In genomic region chr2:46269545-46270273, GRCh38 we compare ENCODE assay signal across 14 cellular contexts. TPM values are rescaled to one million over a fixed set of nuclear protein-coding genes. Genes with fewer than 3 reads are reported as not detected.
A peak's percentile ranks its signal among the peaks of the same experiment; 100 is the strongest.
DNase-seq lines count a peak whose midpoint lies in the region; ATAC-seq and TF ChIP-seq lines count a peak whose summit lies in the region.
"Had no signal": no experiment of that assay in that cellular context is flagged by ENCODE, and none has a peak within 500 bp of the region (broad histone marks: within the 10 kb centered on the region; RNA-seq: fewer than 3 reads in every experiment).

No MANE protein-coding gene starts in this region.

- H3K9me3 Mint-ChIP-seq in activated naive CD4-positive, alpha-beta T cell treated with anti-CD3 and anti-CD28 coated beads for 36 hours: no peaks in the 10 kb centered on the region
- H3K9me3 Mint-ChIP-seq in activated CD8-positive, alpha-beta T cell treated with anti-CD3 and anti-CD28 coated beads for 36 hours: no peaks in the 10 kb centered on the region
- no peaks in the 10 kb centered on the region for H3K9me3 Mint-ChIP-seq in stimulated activated naive CD8-positive, alpha-beta T cell treated with anti-CD3 and anti-CD28 coated beads, Interleukin-15, amount 100 ng/mL, for 72 hours
- no peaks in the 10 kb centered on the region for H3K9me3 Mint-ChIP-seq in Calu3 (ENCODE audit: low read depth, unreplicated experiment)
- H3K9me3 Mint-ChIP-seq: activated B cell treated with CpG ODN at 0.5 μM for 24 hours had no signal

- H3K9me3 ChIP-seq in heart left ventricle: no peaks in the 10 kb centered on the region
- H3K9me3 ChIP-seq: BE2C had no signal

- POLR2A ChIA-PET in activated CD8-positive, alpha-beta T cell treated with anti-CD3 and anti-CD28 coated beads for 36 hours (lab: Charles Lee): interaction anchor here (1.2 kb wide), 1 partner anchor 9 kb away, joined by 3 read pairs; no protein-coding TSS in a partner anchor

- no peaks in the 10 kb centered on the region for H3K27me3 ChIP-seq in heart left ventricle
- H3K27me3 ChIP-seq: BE2C had no signal

- TF ChIP-seq CTCF in activated CD8-positive, alpha-beta T cell treated with anti-CD3 and anti-CD28 coated beads for 36 hours (IDR thresholded peaks at IDR 0.05): no peak
- TF ChIP-seq CTCF in heart left ventricle (IDR thresholded peaks at IDR 0.05): no peak
- TF ChIP-seq CTCF in Calu3 (IDR thresholded peaks at IDR 0.05; ENCODE audit: unreplicated experiment): no peak

- peaks cover 13% of the 10 kb centered on the region for H3K4me1 Mint-ChIP-seq in activated naive CD4-positive, alpha-beta T cell treated with anti-CD3 and anti-CD28 coated beads for 36 hours (ENCODE audit: low read depth)
- peaks cover 16% of the 10 kb centered on the region for H3K4me1 Mint-ChIP-seq in activated CD8-positive, alpha-beta T cell treated with anti-CD3 and anti-CD28 coated beads for 36 hours (ENCODE audit: low read depth)
- H3K4me1 Mint-ChIP-seq in stimulated activated naive CD8-positive, alpha-beta T cell treated with anti-CD3 and anti-CD28 coated beads, Interleukin-15, amount 100 ng/mL, for 72 hours: peaks cover 25% of the 10 kb centered on the region
- H3K4me1 Mint-ChIP-seq in Calu3 (ENCODE audit: low read depth, unreplicated experiment): no peaks in the 10 kb centered on the region

- no peak for TF ChIP-seq POLR2A in heart left ventricle (IDR thresholded peaks at IDR 0.05)

- H3K36me3 ChIP-seq in heart left ventricle: no peaks in the 10 kb centered on the region
- H3K36me3 ChIP-seq: BE2C had no signal

- CTCF ChIA-PET in activated naive CD4-positive, alpha-beta T cell treated with anti-CD3 and anti-CD28 coated beads for 36 hours (lab: Charles Lee): no interaction called here
- CTCF ChIA-PET in activated CD8-positive, alpha-beta T cell treated with anti-CD3 and anti-CD28 coated beads for 36 hours (lab: Charles Lee): interaction anchor here (1.0 kb wide), 1 partner anchor 90 kb away, joined by 3 read pairs; no protein-coding TSS in a partner anchor
- CTCF ChIA-PET in Calu3 (lab: Charles Lee): no interaction called here

- H3K27ac ChIP-seq in heart left ventricle: peak overlapping the region in 11 of 12 donors; percentile 5 to 74 (median 54)
- H3K27ac ChIP-seq: coronary artery had no signal

- no peaks in the 10 kb centered on the region for H3K36me3 Mint-ChIP-seq in activated naive CD4-positive, alpha-beta T cell treated with anti-CD3 and anti-CD28 coated beads for 36 hours (ENCODE audit: low read depth)
- no peaks in the 10 kb centered on the region for H3K36me3 Mint-ChIP-seq in activated CD8-positive, alpha-beta T cell treated with anti-CD3 and anti-CD28 coated beads for 36 hours (ENCODE audit: low read depth)
- H3K36me3 Mint-ChIP-seq in Calu3 (ENCODE audit: insufficient read depth, unreplicated experiment): no peaks in the 10 kb centered on the region

- no peaks in the 10 kb centered on the region for H3K27me3 Mint-ChIP-seq in activated naive CD4-positive, alpha-beta T cell treated with anti-CD3 and anti-CD28 coated beads for 36 hours (ENCODE audit: low read depth)
- H3K27me3 Mint-ChIP-seq in activated CD8-positive, alpha-beta T cell treated with anti-CD3 and anti-CD28 coated beads for 36 hours: no peaks in the 10 kb centered on the region
- H3K27me3 Mint-ChIP-seq in stimulated activated naive CD8-positive, alpha-beta T cell treated with anti-CD3 and anti-CD28 coated beads, Interleukin-15, amount 100 ng/mL, for 72 hours: no peaks in the 10 kb centered on the region
- no peaks in the 10 kb centered on the region for H3K27me3 Mint-ChIP-seq in Calu3 (ENCODE audit: unreplicated experiment)

- H3K4me3 ChIP-seq in heart left ventricle: no peak overlapping the region
- H3K4me3 ChIP-seq: coronary artery had no signal

- peak overlapping the region; percentile 70 for H3K27ac Mint-ChIP-seq in activated naive CD4-positive, alpha-beta T cell treated with anti-CD3 and anti-CD28 coated beads for 36 hours
- H3K27ac Mint-ChIP-seq in activated CD8-positive, alpha-beta T cell treated with anti-CD3 and anti-CD28 coated beads for 36 hours: peak overlapping the region; percentile 60
- peak overlapping the region in 1 of 2 donors; percentile 86 for H3K27ac Mint-ChIP-seq in stimulated activated naive CD8-positive, alpha-beta T cell treated with anti-CD3 and anti-CD28 coated beads, Interleukin-15, amount 100 ng/mL, for 72 hours
- H3K27ac Mint-ChIP-seq in Calu3 (ENCODE audit: unreplicated experiment): no peak overlapping the region
- H3K27ac Mint-ChIP-seq: activated B cell treated with CpG ODN at 0.5 μM for 24 hours had no signal

- peak; percentile 74 for ATAC-seq in activated CD8-positive, alpha-beta T cell treated with anti-CD3 and anti-CD28 coated beads for 36 hours
- ATAC-seq in heart left ventricle (peak in 3 of 4 donors; percentile 61 to 77 (median 70)), HG03095 (IDR thresholded peaks at IDR 0.05; ENCODE audit: unreplicated experiment) (no peak)
- peak; percentile 85 for ATAC-seq in stimulated activated naive CD8-positive, alpha-beta T cell treated with anti-CD3 and anti-CD28 coated beads, Interleukin-15, amount 100 ng/mL, for 72 hours

- intact Hi-C loops in activated naive CD4-positive, alpha-beta T cell treated with anti-CD3 and anti-CD28 coated beads for 36 hours (cut with micrococcal nuclease): loop anchor here (2.0 kb wide), 1 partner anchor 31 kb away; no protein-coding TSS in a partner anchor
- intact Hi-C loops in activated CD8-positive, alpha-beta T cell treated with anti-CD3 and anti-CD28 coated beads for 36 hours (cut with micrococcal nuclease): no loop called here
- intact Hi-C loops in heart left ventricle (cut with DNase I) (loop anchor here in 2 of 10 donors (5.0 to 10.0 kb wide), 3 partner anchors 87 to 185 kb away; no protein-coding TSS in a partner anchor), Calu3 (cut with micrococcal nuclease; ENCODE audit: unreplicated experiment) (no loop called here)

- WGBS in heart left ventricle, 4 donors: 44 to 57% (median 51%) methylated on average over 11 of the region's 11 CpGs

- DNase-seq in activated naive CD4-positive, alpha-beta T cell treated with anti-CD3 and anti-CD28 coated beads for 36 hours: no peak
- no peak for DNase-seq in activated naive CD4-positive, alpha-beta T cell treated with anti-CD3 and anti-CD28 coated beads, Interleukin-2, amount 50 U/mL, for 16 hours
- DNase-seq in activated CD8-positive, alpha-beta T cell treated with anti-CD3 and anti-CD28 coated beads for 36 hours: peak; percentile 8
- DNase-seq in heart left ventricle (peak in 3 of 5 donors; percentile 50 to 75 (median 75)), Calu3 (no peak)
- no peak for DNase-seq in stimulated activated naive CD8-positive, alpha-beta T cell treated with anti-CD3 and anti-CD28 coated beads, Interleukin-15, amount 100 ng/mL, for 72 hours
- DNase-seq in stimulated activated CD4-positive, alpha-beta T cell treated with anti-CD3 and anti-CD28 coated beads, Interleukin-4, amount 100 ng/mL, for 1 hour: no peak
- DNase-seq: activated B cell treated with CpG ODN at 0.5 μM for 24 hours; activated naive CD4-positive, alpha-beta T cell; BE2C; NCI-H2227 treated with DMSO at 0.1 percent for 48 hours; SHP77 treated with DMSO at 0.1 percent for 48 hours had no signal

- no TSS peak for BruUV-seq in Calu3 (replicated peaks; lab: Mats Ljungman, UMichigan)

- H3K4me3 Mint-ChIP-seq in activated naive CD4-positive, alpha-beta T cell treated with anti-CD3 and anti-CD28 coated beads for 36 hours: no peak overlapping the region
- H3K4me3 Mint-ChIP-seq in activated CD8-positive, alpha-beta T cell treated with anti-CD3 and anti-CD28 coated beads for 36 hours: no peak overlapping the region
- no peak overlapping the region for H3K4me3 Mint-ChIP-seq in stimulated activated naive CD8-positive, alpha-beta T cell treated with anti-CD3 and anti-CD28 coated beads, Interleukin-15, amount 100 ng/mL, for 72 hours
- H3K4me3 Mint-ChIP-seq in Calu3 (ENCODE audit: low read depth, unreplicated experiment): no peak overlapping the region
- H3K4me3 Mint-ChIP-seq: activated B cell treated with CpG ODN at 0.5 μM for 24 hours had no signal

- H3K4me1 ChIP-seq in heart left ventricle: peaks cover 0 to 78% (median 55%) of the 10 kb centered on the region in 12 donors
- H3K4me1 ChIP-seq: BE2C had no signal

RNA-seq across cellular contexts. Expression of gene EPAS1, which starts 27.5 kb away (rescaled TPM):
- total RNA-seq in activated naive CD4-positive, alpha-beta T cell treated with anti-CD3 and anti-CD28 coated beads for 36 hours: 1 to 10 TPM; 2.1 to 2.9 TPM
- total RNA-seq in activated CD8-positive, alpha-beta T cell treated with anti-CD3 and anti-CD28 coated beads for 36 hours: 10 to 100 TPM in 1 of 2 experiments, 1 to 10 TPM in 1; 8.3 to 12.2 TPM
- total RNA-seq in heart left ventricle (100 to 1,000 TPM; 194 to 790 (median 216) TPM), Calu3 (2022) (18.5 and 28.1 TPM in 2 replicates)
- polyA plus RNA-seq in heart left ventricle: 100 to 1,000 TPM in 1 of 2 donors, 10 to 100 TPM in 1; 93.6 to 153 TPM

Comparison
In these comparisons a context has a peak if more than half of its experiments do, and no peak if none do; other contexts are left out.
1. DNase-seq: peak in activated CD8-positive, alpha-beta T cell treated with anti-CD3 and anti-CD28 coated beads for 36 hours (single experiment) and heart left ventricle (3 of 5); none in activated naive CD4-positive, alpha-beta T cell treated with anti-CD3 and anti-CD28 coated beads for 36 hours (single experiment), activated naive CD4-positive, alpha-beta T cell treated with anti-CD3 and anti-CD28 coated beads, Interleukin-2, amount 50 U/mL, for 16 hours (single experiment), stimulated activated naive CD8-positive, alpha-beta T cell treated with anti-CD3 and anti-CD28 coated beads, Interleukin-15, amount 100 ng/mL, for 72 hours (0 of 2), Calu3 (single experiment) and stimulated activated CD4-positive, alpha-beta T cell treated with anti-CD3 and anti-CD28 coated beads, Interleukin-4, amount 100 ng/mL, for 1 hour (single experiment).